Comparison of ENCODE assay signal across 16 cellular contexts in the genomic region with DNA sequence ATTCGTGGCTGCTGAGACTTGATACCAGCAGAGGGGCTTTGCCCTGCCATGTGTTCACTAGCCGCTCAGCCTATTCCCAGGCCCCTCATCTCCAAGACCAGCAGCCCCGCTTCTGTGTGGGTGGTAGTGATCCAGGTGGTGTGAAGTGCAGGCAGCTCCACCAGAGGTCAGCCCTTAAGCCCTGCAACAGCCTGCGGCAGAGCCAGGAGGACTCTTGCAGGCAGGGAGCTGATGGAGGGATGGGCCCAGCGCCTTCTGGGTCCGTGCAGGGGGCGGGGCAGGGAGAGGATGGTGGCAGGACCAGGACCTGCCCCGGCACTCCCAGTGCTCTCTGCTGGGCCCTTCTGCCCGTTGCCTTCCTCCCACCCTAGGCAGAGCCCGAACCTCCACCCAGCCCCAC.
A peak's percentile ranks its signal among the peaks of the same experiment; 100 is the strongest.
DNase-seq lines count a peak whose midpoint lies in the region; ATAC-seq lines count a peak whose summit lies in the region.
"Had no signal": no experiment of that assay in that cellular context is flagged by ENCODE, and none has a peak within 500 bp of the region (broad histone marks: within the 10 kb centered on the region; RNA-seq: fewer than 3 reads in every experiment).

No MANE protein-coding gene starts in this region.

- DNase-seq in NCI-H524 (lab: John Stamatoyannopoulos, UW) (peak; percentile 52 to 75), ecto neural progenitor cell (ENCODE audit: low spot score) (peak; percentile 60), islet precursor cell (peak; percentile 71), inferior parietal cortex (ENCODE audit: extremely low spot score) (no peak), NCI-H2196 (lab: John Stamatoyannopoulos, UW; ENCODE audit: unreplicated experiment) (no peak), T-helper 2 cell (no peak)
- DNase-seq: CD4-positive, alpha-beta T cell; DMS79; HFFc6; NCI-H1092; NCI-H1694; NCI-H2107; NCI-H774; SIG-M5 had no signal

- no peak overlapping the region for H3K27ac Mint-ChIP-seq in stimulated activated memory B cell treated with anti-CD40 and anti-IgM and Interleukin-4, amounts not matched to agents 10 μg/mL and 1 μg/mL and 100 μg/mL, for 72 hours
- H3K27ac Mint-ChIP-seq: B cell; CD4-positive, alpha-beta T cell; HFFc6 had no signal

- peak; percentile 55 for ATAC-seq in stimulated activated memory B cell treated with anti-CD40 and anti-IgM and Interleukin-4, amounts not matched to agents 10 μg/mL and 1 μg/mL and 100 μg/mL, for 72 hours

- H3K27me3 Mint-ChIP-seq in stimulated activated memory B cell treated with anti-CD40 and anti-IgM and Interleukin-4, amounts not matched to agents 10 μg/mL and 1 μg/mL and 100 μg/mL, for 72 hours: peaks cover 37% of the 10 kb centered on the region

- H3K36me3 Mint-ChIP-seq in stimulated activated memory B cell treated with anti-CD40 and anti-IgM and Interleukin-4, amounts not matched to agents 10 μg/mL and 1 μg/mL and 100 μg/mL, for 72 hours: no peaks in the 10 kb centered on the region

- H3K4me1 Mint-ChIP-seq in stimulated activated memory B cell treated with anti-CD40 and anti-IgM and Interleukin-4, amounts not matched to agents 10 μg/mL and 1 μg/mL and 100 μg/mL, for 72 hours: no peaks in the 10 kb centered on the region
- H3K4me1 Mint-ChIP-seq: B cell had no signal

- H3K9me3 Mint-ChIP-seq in stimulated activated memory B cell treated with anti-CD40 and anti-IgM and Interleukin-4, amounts not matched to agents 10 μg/mL and 1 μg/mL and 100 μg/mL, for 72 hours: no peaks in the 10 kb centered on the region
- H3K9me3 Mint-ChIP-seq: CD4-positive, alpha-beta T cell; HFFc6 had no signal

- H3K4me3 Mint-ChIP-seq in stimulated activated memory B cell treated with anti-CD40 and anti-IgM and Interleukin-4, amounts not matched to agents 10 μg/mL and 1 μg/mL and 100 μg/mL, for 72 hours: no peak overlapping the region
- H3K4me3 Mint-ChIP-seq: B cell; CD4-positive, alpha-beta T cell; HFFc6 had no signal

Comparison
In these comparisons a context has a peak if more than half of its experiments do, and no peak if none do; other contexts are left out.
1. DNase-seq: peak in NCI-H524 (2 of 2), ecto neural progenitor cell (single experiment) and islet precursor cell (single experiment); none in inferior parietal cortex (single experiment), NCI-H2196 (single experiment) and T-helper 2 cell (0 of 5).